Comparison of ENCODE assay signal across 12 cellular contexts in the genomic region with DNA sequence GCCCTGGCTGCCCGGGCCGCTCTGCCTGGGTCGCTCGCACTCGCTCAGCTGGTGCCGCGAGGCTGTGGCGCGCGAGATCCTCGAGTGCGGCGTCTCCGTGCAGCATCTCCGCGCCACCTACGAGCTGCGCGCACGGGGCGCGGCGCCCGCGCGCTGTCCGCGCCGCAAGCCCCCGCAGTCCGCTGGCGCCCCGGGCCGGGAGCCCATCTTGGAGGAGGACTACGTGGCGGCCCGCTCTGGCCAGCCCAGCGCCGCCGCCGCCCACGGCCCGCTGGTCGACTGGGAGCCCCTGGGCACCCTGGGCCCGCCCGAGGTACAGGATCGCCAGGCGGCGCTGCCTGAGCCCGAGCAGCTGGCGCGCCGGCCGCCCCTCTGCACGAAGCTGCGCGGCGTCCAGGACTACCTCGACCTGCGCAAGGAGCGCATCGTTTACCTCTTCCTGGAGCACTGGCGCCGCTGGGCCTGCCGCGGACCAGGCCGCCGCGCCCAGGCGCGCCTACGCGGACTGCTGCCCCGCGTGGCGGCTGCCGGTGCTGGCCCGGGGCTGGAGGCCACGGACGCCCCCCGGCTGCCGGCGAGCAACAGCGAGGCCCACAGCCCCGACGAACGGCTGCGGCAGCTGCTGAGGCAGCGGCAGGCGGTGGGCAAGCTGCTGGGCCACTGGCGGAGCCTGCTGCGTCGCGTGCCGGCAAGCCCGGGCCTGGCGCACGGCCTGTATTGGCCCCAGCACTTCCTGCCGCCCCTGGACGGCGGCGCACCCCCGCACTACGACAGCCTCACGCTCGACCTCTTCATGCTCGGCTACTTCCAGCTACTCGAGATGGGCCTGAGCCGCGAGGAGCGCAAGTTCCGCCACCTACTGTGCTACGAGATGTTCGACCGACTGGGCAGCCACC. TPM values are rescaled to one million over a fixed set of nuclear protein-coding genes. Genes with fewer than 3 reads are reported as not detected.
DNase-seq lines count a peak whose midpoint lies in the region; ATAC-seq, FAIRE-seq and TF ChIP-seq lines count a peak whose summit lies in the region.
"Had no signal": no experiment of that assay in that cellular context is flagged by ENCODE, and none has a peak within 500 bp of the region (broad histone marks: within the 10 kb centered on the region; RNA-seq: fewer than 3 reads in every experiment).

No MANE protein-coding gene starts in this region.

- no peak overlapping the region for H2AFZ ChIP-seq in HepG2 (ENCODE audit: low read length)

- H3K9ac ChIP-seq in HepG2 (ENCODE audit: insufficient read depth, low read depth, low read length), result no peak overlapping the region
- H3K9ac ChIP-seq: BLaER1 had no signal

- peaks cover 12% of the 10 kb centered on the region for H3K79me2 ChIP-seq in HepG2 (ENCODE audit: insufficient read depth, low read length)

- H3K9me3 Mint-ChIP-seq in activated T-cell treated with anti-CD3 and anti-CD28 coated beads, Interleukin-2, amount 50 U/mL, for 72 hours, result no peaks in the 10 kb centered on the region
- H3K9me3 Mint-ChIP-seq in glutamatergic neuron (ENCODE audit: unreplicated experiment), result peaks cover 3% of the 10 kb centered on the region
- H3K9me3 Mint-ChIP-seq in stimulated activated naive CD8-positive, alpha-beta T cell treated with anti-CD3 and anti-CD28 coated beads, Interleukin-15, amount 100 ng/mL, for 72 hours, result no peaks in the 10 kb centered on the region

- TF ChIP-seq POLR2A in HepG2 (IDR thresholded peaks at IDR 0.05; ENCODE audit: insufficient read depth in 1 of 2, low read depth in 2 of 2, low read length in 2 of 2) (no peak), right lobe of liver (IDR thresholded peaks at IDR 0.05) (no peak)

- intact Hi-C loops in HepG2 (cut with micrococcal nuclease; ENCODE audit: unreplicated experiment) (no loop called here), right lobe of liver (cut with DNase I) (no loop called here)

- H4K20me1 ChIP-seq in HepG2 (ENCODE audit: insufficient read depth, low read length), result peaks cover 20% of the 10 kb centered on the region; the same call in 1 of the 2 replicates

- H3K27ac ChIP-seq in HepG2 (ENCODE audit: extremely low read length, insufficient read depth, low read length) (no peak overlapping the region), right lobe of liver (no peak overlapping the region)
- H3K27ac ChIP-seq: BLaER1, pancreas had no signal

- peaks cover 42% of the 10 kb centered on the region for H3K27me3 Mint-ChIP-seq in activated T-cell treated with anti-CD3 and anti-CD28 coated beads, Interleukin-2, amount 50 U/mL, for 72 hours (ENCODE audit: low read depth)
- H3K27me3 Mint-ChIP-seq in glutamatergic neuron (ENCODE audit: unreplicated experiment), result peaks cover 16% of the 10 kb centered on the region
- peaks cover 71% of the 10 kb centered on the region for H3K27me3 Mint-ChIP-seq in stimulated activated naive CD8-positive, alpha-beta T cell treated with anti-CD3 and anti-CD28 coated beads, Interleukin-15, amount 100 ng/mL, for 72 hours

- no TSS peak for BruUV-seq in HepG2 (replicated peaks; lab: Mats Ljungman, UMichigan)

- H3K4me1 Mint-ChIP-seq in activated T-cell treated with anti-CD3 and anti-CD28 coated beads, Interleukin-2, amount 50 U/mL, for 72 hours (ENCODE audit: low read depth), result peaks cover 22% of the 10 kb centered on the region
- peaks cover 7% of the 10 kb centered on the region for H3K4me1 Mint-ChIP-seq in glutamatergic neuron (ENCODE audit: low read depth, unreplicated experiment)
- peaks cover 42% of the 10 kb centered on the region for H3K4me1 Mint-ChIP-seq in stimulated activated naive CD8-positive, alpha-beta T cell treated with anti-CD3 and anti-CD28 coated beads, Interleukin-15, amount 100 ng/mL, for 72 hours

- H3K36me3 ChIP-seq in HepG2 (replicated peaks in 1 of 2; ENCODE audit: control insufficient read depth in 1 of 2, insufficient read depth in 2 of 2, low read length in 2 of 2) (peaks cover 11 to 19% of the 10 kb centered on the region in 2 experiments; a peak in 3 of 5 replicates), right lobe of liver (peaks cover 0 to 19% (median 0%) of the 10 kb centered on the region in 4 donors)
- H3K36me3 ChIP-seq: BLaER1, pancreas had no signal

- H3K4me3 Mint-ChIP-seq in activated T-cell treated with anti-CD3 and anti-CD28 coated beads, Interleukin-2, amount 50 U/mL, for 72 hours, result peak overlapping the region; percentile 36 to 47
- no peak overlapping the region for H3K4me3 Mint-ChIP-seq in glutamatergic neuron (ENCODE audit: unreplicated experiment)
- peak overlapping the region; percentile 37 to 68 for H3K4me3 Mint-ChIP-seq in stimulated activated naive CD8-positive, alpha-beta T cell treated with anti-CD3 and anti-CD28 coated beads, Interleukin-15, amount 100 ng/mL, for 72 hours

- peaks cover 28% of the 10 kb centered on the region for H3K4me1 ChIP-seq in HepG2 (ENCODE audit: insufficient read depth, low read length)
- H3K4me1 ChIP-seq in right lobe of liver, result peaks cover 0 to 18% (median 2%) of the 10 kb centered on the region in 4 donors
- H3K4me1 ChIP-seq: pancreas had no signal

- no peak for FAIRE-seq in HepG2 (lab: Jason Lieb, UNC)
- FAIRE-seq: H54, pancreas had no signal

- no peaks in the 10 kb centered on the region for H3K9me3 ChIP-seq in HepG2 (ENCODE audit: low read length)
- H3K9me3 ChIP-seq in right lobe of liver, result no peaks in the 10 kb centered on the region
- H3K9me3 ChIP-seq: pancreas had no signal

- no peaks in the 10 kb centered on the region for H3K36me3 Mint-ChIP-seq in activated T-cell treated with anti-CD3 and anti-CD28 coated beads, Interleukin-2, amount 50 U/mL, for 72 hours (ENCODE audit: insufficient read depth in 2 of 2)
- H3K36me3 Mint-ChIP-seq in glutamatergic neuron (ENCODE audit: unreplicated experiment), result no peaks in the 10 kb centered on the region

- H3K27me3 ChIP-seq in HepG2 (ENCODE audit: control insufficient read depth in 1 of 2, insufficient read depth in 2 of 2, low read length in 2 of 2) (no peaks in the 10 kb centered on the region), right lobe of liver (no peaks in the 10 kb centered on the region)

- no peak for ATAC-seq in HepG2
- no peak for ATAC-seq in right lobe of liver
- peak; percentile 62 to 64 for ATAC-seq in activated T-cell treated with anti-CD3 and anti-CD28 coated beads, Interleukin-2, amount 50 U/mL, for 72 hours (replicated peaks in 1 of 2)
- peak; percentile 66 for ATAC-seq in stimulated activated naive CD8-positive, alpha-beta T cell treated with anti-CD3 and anti-CD28 coated beads, Interleukin-15, amount 100 ng/mL, for 72 hours
- no peak for ATAC-seq in GM21360 (IDR thresholded peaks at IDR 0.05; ENCODE audit: unreplicated experiment)

- no peak overlapping the region for H3K27ac Mint-ChIP-seq in activated T-cell treated with anti-CD3 and anti-CD28 coated beads, Interleukin-2, amount 50 U/mL, for 72 hours
- H3K27ac Mint-ChIP-seq in glutamatergic neuron (ENCODE audit: unreplicated experiment), result no peak overlapping the region
- H3K27ac Mint-ChIP-seq in stimulated activated naive CD8-positive, alpha-beta T cell treated with anti-CD3 and anti-CD28 coated beads, Interleukin-15, amount 100 ng/mL, for 72 hours, result no peak overlapping the region

- TF ChIP-seq EP300 in HepG2 (IDR thresholded peaks at IDR 0.05; ENCODE audit: low read depth in 2 of 2, low read length in 2 of 2), result no peak
- TF ChIP-seq EP300 in HepG2 (CRISPR knock-in tag; IDR thresholded peaks at IDR 0.05; ENCODE audit: borderline replicate concordance), result no peak

- DNase-seq in HepG2 (ENCODE audit: low spot score), result no peak
- no peak for DNase-seq in right lobe of liver
- peak; percentile 56 to 58 for DNase-seq in activated T-cell treated with anti-CD3 and anti-CD28 coated beads, Interleukin-2, amount 50 U/mL, for 72 hours
- DNase-seq in glutamatergic neuron, result peak; percentile 70
- peak; percentile 59 for DNase-seq in stimulated activated naive CD8-positive, alpha-beta T cell treated with anti-CD3 and anti-CD28 coated beads, Interleukin-15, amount 100 ng/mL, for 72 hours
- no peak for DNase-seq in NCI-H82 (lab: John Stamatoyannopoulos, UW)
- DNase-seq in NK-92 (lab: John Stamatoyannopoulos, UW; ENCODE audit: unreplicated experiment), result no peak
- DNase-seq: NCI-H187 had no signal

- in situ Hi-C loops in HepG2 (cut with HindIII; ENCODE audit: extremely low pct_ligation_motif_present, low pct_unique_long_range_greater_than_20kb), result no loop called here

- no peak overlapping the region for H3K4me2 ChIP-seq in HepG2 (ENCODE audit: low read depth, low read length)
- H3K4me2 ChIP-seq: BLaER1 had no signal

- TF ChIP-seq RAD21 in HepG2 (CRISPR knock-in tag; IDR thresholded peaks at IDR 0.05), result no peak

- CTCF ChIA-PET in HepG2 (lab: Yijun Ruan, JAX; ENCODE audit: low intra/inter-chr PET ratio, low total read pairs), result no interaction called here

- POLR2A ChIA-PET in HepG2 (lab: Yijun Ruan, JAX), result no interaction called here

- TF ChIP-seq CTCF in HepG2 (CRISPR knock-in tag; IDR thresholded peaks at IDR 0.05) (no peak), right lobe of liver (IDR thresholded peaks at IDR 0.05) (no peak), glutamatergic neuron (IDR thresholded peaks at IDR 0.05; ENCODE audit: partially characterized antibody, unreplicated experiment) (no peak)

- no peak overlapping the region for H3K4me3 ChIP-seq in HepG2 (replicated peaks in 1 of 3; ENCODE audit: insufficient read depth in 1 of 3, low read depth in 2 of 3, low read length in 3 of 3)
- H3K4me3 ChIP-seq in right lobe of liver, result no peak overlapping the region
- H3K4me3 ChIP-seq: BLaER1, pancreas had no signal

- over 99% methylated on average over 58 of the region's 115 CpGs for WGBS in HepG2 (ENCODE audit: low lambda C conversion rate)
- WGBS in right lobe of liver (ENCODE audit: insufficient coverage, low coverage, low lambda C conversion rate, missing lambda C conversion rate), result no CpG with 5 or more reads among the region's 115 CpGs

RNA-seq across cellular contexts. Expression of a gene that starts 10.9 kb away (rescaled TPM):
- 0.55 and 1.5 TPM in 2 replicates for total RNA-seq in HepG2 (2016; rRNA removed; fragmentation: Illumina TruSeq; extraction: Trizol)
- 0.40 and 0.44 TPM in 2 replicates for total RNA-seq in HepG2 (2016; cell fraction: cytosol; rRNA removed; fragmentation: Illumina TruSeq; extraction: Trizol; ENCODE audit: low read depth)
- 0.13 and 0.97 TPM in 2 replicates for total RNA-seq in HepG2 (2016; cell fraction: insoluble cytoplasmic fraction; rRNA removed; fragmentation: Illumina TruSeq; extraction: Trizol)
- 0.34 and 0.37 TPM in 2 replicates for total RNA-seq in HepG2 (2016; cell fraction: membrane; rRNA removed; fragmentation: Illumina TruSeq; extraction: Trizol)
- 1.5 and 1.6 TPM in 2 replicates for total RNA-seq in HepG2 (2016; cell fraction: nucleus; rRNA removed; fragmentation: Illumina TruSeq; extraction: Trizol)
- polyA plus RNA-seq in HepG2 (2011; rRNA removed), result 1.4 and 1.6 TPM in 2 replicates
- polyA plus RNA-seq in HepG2 (2011; cell fraction: cytosol; rRNA removed), result 0.47 and 0.64 TPM in 2 replicates
- polyA plus RNA-seq in HepG2 (2011; cell fraction: nucleus; rRNA removed), result 18.5 and 21.8 TPM in 2 replicates
- polyA plus RNA-seq in HepG2 (2012), result 3.9 and 4.6 TPM in 2 replicates
- 0.43 TPM in 1 of 2 replicates, not detected in the other for polyA plus RNA-seq in HepG2 (2016; cell fraction: cytosol; fragmentation: Illumina TruSeq; extraction: Trizol; ENCODE audit: low read depth)
- polyA plus RNA-seq in HepG2 (2016; cell fraction: insoluble cytoplasmic fraction; fragmentation: Illumina TruSeq; extraction: Trizol; ENCODE audit: low read depth), result 0.17 and 0.44 TPM in 2 replicates
- polyA plus RNA-seq in HepG2 (2016; cell fraction: membrane; fragmentation: Illumina TruSeq; extraction: Trizol; ENCODE audit: low read depth), result 0.17 TPM in 1 of 2 replicates, not detected in the other
- 5.2 and 7.0 TPM in 2 replicates for polyA plus RNA-seq in HepG2 (2016; cell fraction: nucleus; fragmentation: Illumina TruSeq; extraction: Trizol; ENCODE audit: insufficient read depth, low read depth)
- 0.68 and 1.8 TPM in 2 replicates for polyA minus RNA-seq in HepG2 (2011; rRNA and poly(A)+ RNA removed; ENCODE audit: low replicate concordance)
- polyA minus RNA-seq in HepG2 (2011; cell fraction: cytosol; rRNA and poly(A)+ RNA removed), result not detected in 2 replicates
- 1.3 and 1.9 TPM in 2 replicates for polyA minus RNA-seq in HepG2 (2011; cell fraction: nucleus; rRNA and poly(A)+ RNA removed)
- 1 to 10 TPM; 1.1 to 3.2 (median 2.1) TPM for total RNA-seq in right lobe of liver
- 100 to 1,000 TPM in 1 of 2 donors, 10 to 100 TPM in 1; 89.2 to 101 TPM for total RNA-seq in activated T-cell treated with anti-CD3 and anti-CD28 coated beads, Interleukin-2, amount 50 U/mL, for 72 hours
- total RNA-seq in glutamatergic neuron (ENCODE audit: unreplicated experiment), result 47.5 TPM

RNA-seq across cellular contexts. Expression of a gene that starts 30.5 kb away (rescaled TPM):
- total RNA-seq in HepG2 (2016; rRNA removed; fragmentation: Illumina TruSeq; extraction: Trizol) (38.5 and 48.6 TPM in 2 replicates), right lobe of liver (100 to 1,000 TPM in 4 of 6 experiments, 10 to 100 TPM in 2; 81.6 to 149 (median 120) TPM), glutamatergic neuron (ENCODE audit: unreplicated experiment) (25.7 TPM)
- 15.9 and 20.3 TPM in 2 replicates for total RNA-seq in HepG2 (2016; cell fraction: cytosol; rRNA removed; fragmentation: Illumina TruSeq; extraction: Trizol; ENCODE audit: low read depth)
- 39.4 and 50.9 TPM in 2 replicates for total RNA-seq in HepG2 (2016; cell fraction: insoluble cytoplasmic fraction; rRNA removed; fragmentation: Illumina TruSeq; extraction: Trizol)
- total RNA-seq in HepG2 (2016; cell fraction: membrane; rRNA removed; fragmentation: Illumina TruSeq; extraction: Trizol), result 30.5 and 39.8 TPM in 2 replicates
- 25.3 and 27.5 TPM in 2 replicates for total RNA-seq in HepG2 (2016; cell fraction: nucleus; rRNA removed; fragmentation: Illumina TruSeq; extraction: Trizol)
- polyA plus RNA-seq in HepG2 (2011; rRNA removed), result 54.2 and 70.4 TPM in 2 replicates
- polyA plus RNA-seq in HepG2 (2011; cell fraction: cytosol; rRNA removed), result 65.1 and 100 TPM in 2 replicates
- 169 and 184 TPM in 2 replicates for polyA plus RNA-seq in HepG2 (2011; cell fraction: nucleus; rRNA removed)
- polyA plus RNA-seq in HepG2 (2012), result 112 and 113 TPM in 2 replicates
- 30.4 and 34.2 TPM in 2 replicates for polyA plus RNA-seq in HepG2 (2016; cell fraction: cytosol; fragmentation: Illumina TruSeq; extraction: Trizol; ENCODE audit: low read depth)
- 72.8 and 91.0 TPM in 2 replicates for polyA plus RNA-seq in HepG2 (2016; cell fraction: insoluble cytoplasmic fraction; fragmentation: Illumina TruSeq; extraction: Trizol; ENCODE audit: low read depth)
- 46.8 and 50.8 TPM in 2 replicates for polyA plus RNA-seq in HepG2 (2016; cell fraction: membrane; fragmentation: Illumina TruSeq; extraction: Trizol; ENCODE audit: low read depth)
- polyA plus RNA-seq in HepG2 (2016; cell fraction: nucleus; fragmentation: Illumina TruSeq; extraction: Trizol; ENCODE audit: insufficient read depth, low read depth), result 64.4 and 66.2 TPM in 2 replicates
- 1.7 and 92.7 TPM in 2 replicates for polyA minus RNA-seq in HepG2 (2011; rRNA and poly(A)+ RNA removed; ENCODE audit: low replicate concordance)
- 102 and 107 TPM in 2 replicates for polyA minus RNA-seq in HepG2 (2011; cell fraction: cytosol; rRNA and poly(A)+ RNA removed)
- polyA minus RNA-seq in HepG2 (2011; cell fraction: nucleus; rRNA and poly(A)+ RNA removed), result 35.1 and 39.9 TPM in 2 replicates
- total RNA-seq in activated T-cell treated with anti-CD3 and anti-CD28 coated beads, Interleukin-2, amount 50 U/mL, for 72 hours, result 1 to 10 TPM; 1.3 to 2.0 TPM

RNA-seq across cellular contexts. Expression of a gene that starts 35.4 kb away (rescaled TPM):
- total RNA-seq in HepG2 (2016; rRNA removed; fragmentation: Illumina TruSeq; extraction: Trizol) (0.10 and 0.11 TPM in 2 replicates), right lobe of liver (1 to 10 TPM in 1 of 6 experiments, under 1 TPM in 2, not detected in 3; 0.27 to 1.2 (median 0.68) TPM), glutamatergic neuron (ENCODE audit: unreplicated experiment) (54.6 TPM)
- 0.30 TPM in 1 of 2 replicates, not detected in the other for total RNA-seq in HepG2 (2016; cell fraction: cytosol; rRNA removed; fragmentation: Illumina TruSeq; extraction: Trizol; ENCODE audit: low read depth)
- 0.11 and 0.13 TPM in 2 replicates for total RNA-seq in HepG2 (2016; cell fraction: insoluble cytoplasmic fraction; rRNA removed; fragmentation: Illumina TruSeq; extraction: Trizol)
- total RNA-seq in HepG2 (2016; cell fraction: membrane; rRNA removed; fragmentation: Illumina TruSeq; extraction: Trizol), result 0.07 and 0.28 TPM in 2 replicates
- 0.12 TPM in 1 of 2 replicates, not detected in the other for total RNA-seq in HepG2 (2016; cell fraction: nucleus; rRNA removed; fragmentation: Illumina TruSeq; extraction: Trizol)
- polyA plus RNA-seq in HepG2 (2011; rRNA removed), result 0.13 and 0.17 TPM in 2 replicates
- 0.09 and 0.15 TPM in 2 replicates for polyA plus RNA-seq in HepG2 (2011; cell fraction: cytosol; rRNA removed)
- 0.06 and 0.10 TPM in 2 replicates for polyA plus RNA-seq in HepG2 (2011; cell fraction: nucleus; rRNA removed)
- polyA plus RNA-seq in HepG2 (2012), result not detected in 2 replicates
- not detected in 2 replicates for polyA plus RNA-seq in HepG2 (2016; cell fraction: cytosol; fragmentation: Illumina TruSeq; extraction: Trizol; ENCODE audit: low read depth)
- 0.05 TPM in 1 of 2 replicates, not detected in the other for polyA plus RNA-seq in HepG2 (2016; cell fraction: insoluble cytoplasmic fraction; fragmentation: Illumina TruSeq; extraction: Trizol; ENCODE audit: low read depth)
- 0.03 TPM in 1 of 2 replicates, not detected in the other for polyA plus RNA-seq in HepG2 (2016; cell fraction: membrane; fragmentation: Illumina TruSeq; extraction: Trizol; ENCODE audit: low read depth)
- polyA plus RNA-seq in HepG2 (2016; cell fraction: nucleus; fragmentation: Illumina TruSeq; extraction: Trizol; ENCODE audit: insufficient read depth, low read depth), result 0.11 and 0.14 TPM in 2 replicates
- 0.02 and 1.8 TPM in 2 replicates for polyA minus RNA-seq in HepG2 (2011; rRNA and poly(A)+ RNA removed; ENCODE audit: low replicate concordance)
- not detected in 2 replicates for polyA minus RNA-seq in HepG2 (2011; cell fraction: cytosol; rRNA and poly(A)+ RNA removed)
- 0.25 TPM in 1 of 2 replicates, not detected in the other for polyA minus RNA-seq in HepG2 (2011; cell fraction: nucleus; rRNA and poly(A)+ RNA removed)
- 1 to 10 TPM in 1 of 2 donors, under 1 TPM in 1; 0.44 to 1.2 TPM for total RNA-seq in activated T-cell treated with anti-CD3 and anti-CD28 coated beads, Interleukin-2, amount 50 U/mL, for 72 hours
- polyA plus RNA-seq: pancreas had no signal

RNA-seq across cellular contexts. Expression of a gene that starts 36.4 kb away (rescaled TPM):
- total RNA-seq in HepG2 (2016; rRNA removed; fragmentation: Illumina TruSeq; extraction: Trizol) (1.9 and 3.5 TPM in 2 replicates), right lobe of liver (1 to 10 TPM in 5 of 6 experiments, under 1 TPM in 1; 0.70 to 2.3 (median 1.5) TPM), glutamatergic neuron (ENCODE audit: unreplicated experiment) (53.0 TPM)
- 0.51 and 0.62 TPM in 2 replicates for total RNA-seq in HepG2 (2016; cell fraction: cytosol; rRNA removed; fragmentation: Illumina TruSeq; extraction: Trizol; ENCODE audit: low read depth)
- total RNA-seq in HepG2 (2016; cell fraction: insoluble cytoplasmic fraction; rRNA removed; fragmentation: Illumina TruSeq; extraction: Trizol), result 1.4 and 3.4 TPM in 2 replicates
- 0.99 and 1.2 TPM in 2 replicates for total RNA-seq in HepG2 (2016; cell fraction: membrane; rRNA removed; fragmentation: Illumina TruSeq; extraction: Trizol)
- total RNA-seq in HepG2 (2016; cell fraction: nucleus; rRNA removed; fragmentation: Illumina TruSeq; extraction: Trizol), result 3.3 and 4.4 TPM in 2 replicates
- polyA plus RNA-seq in HepG2 (2011; rRNA removed), result 1.9 and 2.6 TPM in 2 replicates
- polyA plus RNA-seq in HepG2 (2011; cell fraction: cytosol; rRNA removed), result 1.1 and 1.7 TPM in 2 replicates
- 17.2 and 22.8 TPM in 2 replicates for polyA plus RNA-seq in HepG2 (2011; cell fraction: nucleus; rRNA removed)
- polyA plus RNA-seq in HepG2 (2012), result 1.4 and 1.5 TPM in 2 replicates
- 0.23 and 0.25 TPM in 2 replicates for polyA plus RNA-seq in HepG2 (2016; cell fraction: cytosol; fragmentation: Illumina TruSeq; extraction: Trizol; ENCODE audit: low read depth)
- 1.9 and 2.0 TPM in 2 replicates for polyA plus RNA-seq in HepG2 (2016; cell fraction: insoluble cytoplasmic fraction; fragmentation: Illumina TruSeq; extraction: Trizol; ENCODE audit: low read depth)
- polyA plus RNA-seq in HepG2 (2016; cell fraction: membrane; fragmentation: Illumina TruSeq; extraction: Trizol; ENCODE audit: low read depth), result 0.45 and 0.71 TPM in 2 replicates
- 9.3 and 11.3 TPM in 2 replicates for polyA plus RNA-seq in HepG2 (2016; cell fraction: nucleus; fragmentation: Illumina TruSeq; extraction: Trizol; ENCODE audit: insufficient read depth, low read depth)
- polyA minus RNA-seq in HepG2 (2011; rRNA and poly(A)+ RNA removed; ENCODE audit: low replicate concordance), result 1.9 and 3.8 TPM in 2 replicates
- polyA minus RNA-seq in HepG2 (2011; cell fraction: cytosol; rRNA and poly(A)+ RNA removed), result 1.4 TPM in 2 replicates
- 2.6 and 3.0 TPM in 2 replicates for polyA minus RNA-seq in HepG2 (2011; cell fraction: nucleus; rRNA and poly(A)+ RNA removed)
- total RNA-seq in activated T-cell treated with anti-CD3 and anti-CD28 coated beads, Interleukin-2, amount 50 U/mL, for 72 hours, result 1 to 10 TPM; 2.6 to 3.2 TPM

Comparison
In these comparisons a context has a peak if more than half of its experiments do, and no peak if none do; other contexts are left out.
1. ATAC-seq: peak in activated T-cell treated with anti-CD3 and anti-CD28 coated beads, Interleukin-2, amount 50 U/mL, for 72 hours (2 of 2) and stimulated activated naive CD8-positive, alpha-beta T cell treated with anti-CD3 and anti-CD28 coated beads, Interleukin-15, amount 100 ng/mL, for 72 hours (single experiment); none in HepG2 (single experiment), right lobe of liver (0 of 4) and GM21360 (single experiment).
2. DNase-seq: peak in activated T-cell treated with anti-CD3 and anti-CD28 coated beads, Interleukin-2, amount 50 U/mL, for 72 hours (2 of 2), glutamatergic neuron (single experiment) and stimulated activated naive CD8-positive, alpha-beta T cell treated with anti-CD3 and anti-CD28 coated beads, Interleukin-15, amount 100 ng/mL, for 72 hours (2 of 2); none in HepG2 (single experiment), right lobe of liver (0 of 3), NCI-H82 (single experiment) and NK-92 (single experiment).
3. RNA of a gene that starts 10.9 kb away (total RNA-seq): 89.2 to 101 TPM in activated T-cell treated with anti-CD3 and anti-CD28 coated beads, Interleukin-2, amount 50 U/mL, for 72 hours and 47.5 TPM in glutamatergic neuron (single experiment); 1.1 to 3.2 TPM in right lobe of liver and 0.13 to 1.6 TPM in HepG2; every median in the first group is over 10 times any median in the second.
4. RNA of a gene that starts 35.4 kb away (total RNA-seq): 54.6 TPM in glutamatergic neuron (single experiment); 0.44 to 1.2 TPM in activated T-cell treated with anti-CD3 and anti-CD28 coated beads, Interleukin-2, amount 50 U/mL, for 72 hours, 0.27 to 1.2 TPM in right lobe of liver and 0.07 to 0.30 TPM in HepG2; every median in the first group is over 10 times any median in the second.